Comparison of ENCODE assay signal across 19 cellular contexts in genomic region chr6:868212-868611, GRCh38.
DNase-seq lines count a peak whose midpoint lies in the region; TF ChIP-seq lines count a peak whose summit lies in the region.
"Had no signal": no experiment of that assay in that cellular context is flagged by ENCODE, and none has a peak within 500 bp of the region (broad histone marks: within the 10 kb centered on the region; RNA-seq: fewer than 3 reads in every experiment).

No MANE protein-coding gene starts in this region.

- 0 out of 2 replicates have a peak overlapping the region, but pooled peaks have one; percentile 9 for H3K4me3 ChIP-seq in iPS-18c (ENCODE audit: insufficient read depth, low read depth, low read length)
- H3K4me3 ChIP-seq in stomach: peak overlapping the region in 1 of 4 donors; percentile 1
- H3K4me3 ChIP-seq: A549; BLaER1 treated with 17β-estradiol and CSF1 and Interleukin-3, amounts not matched to agents 10 nM and 100 nM; GM12878 had no signal

- H3K27ac ChIP-seq in stomach: peak overlapping the region; percentile 15 to 80 (median 59)
- H3K27ac ChIP-seq: 22Rv1; A549; BLaER1 treated with 17β-estradiol and CSF1 and Interleukin-3, amounts not matched to agents 10 nM and 100 nM; C4-2B had no signal

- H3K4me1 ChIP-seq in stomach: peaks cover 0 to 15% (median 8%) of the 10 kb centered on the region in 4 donors
- H3K4me1 ChIP-seq: A549, Caco-2 had no signal

- CTCF ChIA-PET in GM10248 (lab: Yijun Ruan, JAX): no interaction called here

- DNase-seq in ELF-1 (ENCODE audit: low read depth, low spot score): peak; percentile 18
- DNase-seq in stomach: no peak
- DNase-seq in GM10248 (ENCODE audit: extremely low spot score): no peak
- DNase-seq in NCI-H1048 (lab: John Stamatoyannopoulos, UW): no peak
- DNase-seq: AML-193; Caco-2; Calu3; CD4-positive, alpha-beta T cell; CD8-positive, alpha-beta T cell; DMS79; DND-41; EL; GF-D8 had no signal

- no peak for TF ChIP-seq EP300 in stomach (IDR thresholded peaks at IDR 0.05)

- peaks cover 0 to 15% (median 0%) of the 10 kb centered on the region in 3 donors for H3K27me3 ChIP-seq in stomach

- TF ChIP-seq CTCF in stomach (IDR thresholded peaks at IDR 0.05): no peak
- TF ChIP-seq CTCF in GM10248 (IDR thresholded peaks at IDR 0.05; ENCODE audit: control extremely low read depth, extremely low read depth, low read depth, missing control alignments): no peak

- WGBS in stomach, 5 donors: 34 to 71% (median 50%) methylated on average over 8 of the region's 8 CpGs

- no peak for TF ChIP-seq POLR2A in stomach (IDR thresholded peaks at IDR 0.05)

- H3K9me3 ChIP-seq in iPS-18c (ENCODE audit: control insufficient read depth, insufficient read depth, low read length): no peaks in the 10 kb centered on the region
- no peaks in the 10 kb centered on the region for H3K9me3 ChIP-seq in stomach
- H3K9me3 ChIP-seq: A549; BLaER1 treated with 17β-estradiol and CSF1 and Interleukin-3, amounts not matched to agents 10 nM and 100 nM; Caco-2 had no signal

- intact Hi-C loops in stomach (cut with DNase I; ENCODE audit: low total_unique reads): no loop called here

- H3K36me3 ChIP-seq in stomach: no peaks in the 10 kb centered on the region
- H3K36me3 ChIP-seq: BLaER1 treated with 17β-estradiol and CSF1 and Interleukin-3, amounts not matched to agents 10 nM and 100 nM had no signal

- POLR2A ChIA-PET in GM10248 (lab: Yijun Ruan, JAX): no interaction called here
